In genomic region chr15:90240856-90241255, GRCh38 we compare ENCODE assay signal across 1 cellular context.
TF ChIP-seq lines count a peak whose summit lies in the region.

No MANE protein-coding gene starts in this region.

TF ChIP-seq in GM23338, 12 proteins besides CTCF, POLR2A, EP300 and RAD21 (continued from another document):
- TF ChIP-seq, protein P1, sequence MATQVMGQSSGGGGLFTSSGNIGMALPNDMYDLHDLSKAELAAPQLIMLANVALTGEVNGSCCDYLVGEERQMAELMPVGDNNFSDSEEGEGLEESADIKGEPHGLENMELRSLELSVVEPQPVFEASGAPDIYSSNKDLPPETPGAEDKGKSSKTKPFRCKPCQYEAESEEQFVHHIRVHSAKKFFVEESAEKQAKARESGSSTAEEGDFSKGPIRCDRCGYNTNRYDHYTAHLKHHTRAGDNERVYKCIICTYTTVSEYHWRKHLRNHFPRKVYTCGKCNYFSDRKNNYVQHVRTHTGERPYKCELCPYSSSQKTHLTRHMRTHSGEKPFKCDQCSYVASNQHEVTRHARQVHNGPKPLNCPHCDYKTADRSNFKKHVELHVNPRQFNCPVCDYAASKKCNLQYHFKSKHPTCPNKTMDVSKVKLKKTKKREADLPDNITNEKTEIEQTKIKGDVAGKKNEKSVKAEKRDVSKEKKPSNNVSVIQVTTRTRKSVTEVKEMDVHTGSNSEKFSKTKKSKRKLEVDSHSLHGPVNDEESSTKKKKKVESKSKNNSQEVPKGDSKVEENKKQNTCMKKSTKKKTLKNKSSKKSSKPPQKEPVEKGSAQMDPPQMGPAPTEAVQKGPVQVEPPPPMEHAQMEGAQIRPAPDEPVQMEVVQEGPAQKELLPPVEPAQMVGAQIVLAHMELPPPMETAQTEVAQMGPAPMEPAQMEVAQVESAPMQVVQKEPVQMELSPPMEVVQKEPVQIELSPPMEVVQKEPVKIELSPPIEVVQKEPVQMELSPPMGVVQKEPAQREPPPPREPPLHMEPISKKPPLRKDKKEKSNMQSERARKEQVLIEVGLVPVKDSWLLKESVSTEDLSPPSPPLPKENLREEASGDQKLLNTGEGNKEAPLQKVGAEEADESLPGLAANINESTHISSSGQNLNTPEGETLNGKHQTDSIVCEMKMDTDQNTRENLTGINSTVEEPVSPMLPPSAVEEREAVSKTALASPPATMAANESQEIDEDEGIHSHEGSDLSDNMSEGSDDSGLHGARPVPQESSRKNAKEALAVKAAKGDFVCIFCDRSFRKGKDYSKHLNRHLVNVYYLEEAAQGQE (IDR thresholded peaks at IDR 0.05; ENCODE audit: unreplicated experiment), result no peak
- TF ChIP-seq STAT1 (IDR thresholded peaks at IDR 0.05; ENCODE audit: unreplicated experiment) (no peak), ETS1 (IDR thresholded peaks at IDR 0.05) (no peak), POLR2AphosphoS5 (IDR thresholded peaks at IDR 0.05; ENCODE audit: low read depth) (no peak), JUNB (IDR thresholded peaks at IDR 0.05; ENCODE audit: unreplicated experiment) (no peak), EZH2phosphoT487 (IDR thresholded peaks at IDR 0.05; ENCODE audit: unreplicated experiment) (no peak), NANOG (IDR thresholded peaks at IDR 0.05; ENCODE audit: borderline replicate concordance) (no peak)
- TF ChIP-seq, protein P2, sequence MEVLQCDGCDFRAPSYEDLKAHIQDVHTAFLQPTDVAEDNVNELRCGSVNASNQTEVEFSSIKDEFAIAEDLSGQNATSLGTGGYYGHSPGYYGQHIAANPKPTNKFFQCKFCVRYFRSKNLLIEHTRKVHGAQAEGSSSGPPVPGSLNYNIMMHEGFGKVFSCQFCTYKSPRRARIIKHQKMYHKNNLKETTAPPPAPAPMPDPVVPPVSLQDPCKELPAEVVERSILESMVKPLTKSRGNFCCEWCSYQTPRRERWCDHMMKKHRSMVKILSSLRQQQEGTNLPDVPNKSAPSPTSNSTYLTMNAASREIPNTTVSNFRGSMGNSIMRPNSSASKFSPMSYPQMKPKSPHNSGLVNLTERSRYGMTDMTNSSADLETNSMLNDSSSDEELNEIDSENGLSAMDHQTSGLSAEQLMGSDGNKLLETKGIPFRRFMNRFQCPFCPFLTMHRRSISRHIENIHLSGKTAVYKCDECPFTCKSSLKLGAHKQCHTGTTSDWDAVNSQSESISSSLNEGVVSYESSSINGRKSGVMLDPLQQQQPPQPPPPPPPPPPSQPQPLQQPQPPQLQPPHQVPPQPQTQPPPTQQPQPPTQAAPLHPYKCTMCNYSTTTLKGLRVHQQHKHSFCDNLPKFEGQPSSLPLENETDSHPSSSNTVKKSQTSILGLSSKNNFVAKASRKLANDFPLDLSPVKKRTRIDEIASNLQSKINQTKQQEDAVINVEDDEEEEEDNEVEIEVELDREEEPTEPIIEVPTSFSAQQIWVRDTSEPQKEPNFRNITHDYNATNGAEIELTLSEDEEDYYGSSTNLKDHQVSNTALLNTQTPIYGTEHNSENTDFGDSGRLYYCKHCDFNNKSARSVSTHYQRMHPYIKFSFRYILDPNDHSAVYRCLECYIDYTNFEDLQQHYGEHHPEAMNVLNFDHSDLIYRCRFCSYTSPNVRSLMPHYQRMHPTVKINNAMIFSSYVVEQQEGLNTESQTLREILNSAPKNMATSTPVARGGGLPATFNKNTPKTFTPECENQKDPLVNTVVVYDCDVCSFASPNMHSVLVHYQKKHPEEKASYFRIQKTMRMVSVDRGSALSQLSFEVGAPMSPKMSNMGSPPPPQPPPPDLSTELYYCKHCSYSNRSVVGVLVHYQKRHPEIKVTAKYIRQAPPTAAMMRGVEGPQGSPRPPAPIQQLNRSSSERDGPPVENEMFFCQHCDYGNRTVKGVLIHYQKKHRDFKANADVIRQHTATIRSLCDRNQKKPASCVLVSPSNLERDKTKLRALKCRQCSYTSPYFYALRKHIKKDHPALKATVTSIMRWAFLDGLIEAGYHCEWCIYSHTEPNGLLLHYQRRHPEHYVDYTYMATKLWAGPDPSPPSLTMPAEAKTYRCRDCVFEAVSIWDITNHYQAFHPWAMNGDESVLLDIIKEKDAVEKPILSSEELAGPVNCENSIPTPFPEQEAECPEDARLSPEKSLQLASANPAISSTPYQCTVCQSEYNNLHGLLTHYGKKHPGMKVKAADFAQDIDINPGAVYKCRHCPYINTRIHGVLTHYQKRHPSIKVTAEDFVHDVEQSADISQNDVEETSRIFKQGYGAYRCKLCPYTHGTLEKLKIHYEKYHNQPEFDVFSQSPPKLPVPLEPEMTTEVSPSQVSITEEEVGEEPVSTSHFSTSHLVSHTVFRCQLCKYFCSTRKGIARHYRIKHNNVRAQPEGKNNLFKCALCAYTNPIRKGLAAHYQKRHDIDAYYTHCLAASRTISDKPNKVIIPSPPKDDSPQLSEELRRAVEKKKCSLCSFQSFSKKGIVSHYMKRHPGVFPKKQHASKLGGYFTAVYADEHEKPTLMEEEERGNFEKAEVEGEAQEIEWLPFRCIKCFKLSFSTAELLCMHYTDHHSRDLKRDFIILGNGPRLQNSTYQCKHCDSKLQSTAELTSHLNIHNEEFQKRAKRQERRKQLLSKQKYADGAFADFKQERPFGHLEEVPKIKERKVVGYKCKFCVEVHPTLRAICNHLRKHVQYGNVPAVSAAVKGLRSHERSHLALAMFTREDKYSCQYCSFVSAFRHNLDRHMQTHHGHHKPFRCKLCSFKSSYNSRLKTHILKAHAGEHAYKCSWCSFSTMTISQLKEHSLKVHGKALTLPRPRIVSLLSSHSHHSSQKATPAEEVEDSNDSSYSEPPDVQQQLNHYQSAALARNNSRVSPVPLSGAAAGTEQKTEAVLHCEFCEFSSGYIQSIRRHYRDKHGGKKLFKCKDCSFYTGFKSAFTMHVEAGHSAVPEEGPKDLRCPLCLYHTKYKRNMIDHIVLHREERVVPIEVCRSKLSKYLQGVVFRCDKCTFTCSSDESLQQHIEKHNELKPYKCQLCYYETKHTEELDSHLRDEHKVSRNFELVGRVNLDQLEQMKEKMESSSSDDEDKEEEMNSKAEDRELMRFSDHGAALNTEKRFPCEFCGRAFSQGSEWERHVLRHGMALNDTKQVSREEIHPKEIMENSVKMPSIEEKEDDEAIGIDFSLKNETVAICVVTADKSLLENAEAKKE (CRISPR knock-in tag; IDR thresholded peaks at IDR 0.05), result no peak
